18 cellular contexts compared by ENCODE assay signal in the genomic region with DNA sequence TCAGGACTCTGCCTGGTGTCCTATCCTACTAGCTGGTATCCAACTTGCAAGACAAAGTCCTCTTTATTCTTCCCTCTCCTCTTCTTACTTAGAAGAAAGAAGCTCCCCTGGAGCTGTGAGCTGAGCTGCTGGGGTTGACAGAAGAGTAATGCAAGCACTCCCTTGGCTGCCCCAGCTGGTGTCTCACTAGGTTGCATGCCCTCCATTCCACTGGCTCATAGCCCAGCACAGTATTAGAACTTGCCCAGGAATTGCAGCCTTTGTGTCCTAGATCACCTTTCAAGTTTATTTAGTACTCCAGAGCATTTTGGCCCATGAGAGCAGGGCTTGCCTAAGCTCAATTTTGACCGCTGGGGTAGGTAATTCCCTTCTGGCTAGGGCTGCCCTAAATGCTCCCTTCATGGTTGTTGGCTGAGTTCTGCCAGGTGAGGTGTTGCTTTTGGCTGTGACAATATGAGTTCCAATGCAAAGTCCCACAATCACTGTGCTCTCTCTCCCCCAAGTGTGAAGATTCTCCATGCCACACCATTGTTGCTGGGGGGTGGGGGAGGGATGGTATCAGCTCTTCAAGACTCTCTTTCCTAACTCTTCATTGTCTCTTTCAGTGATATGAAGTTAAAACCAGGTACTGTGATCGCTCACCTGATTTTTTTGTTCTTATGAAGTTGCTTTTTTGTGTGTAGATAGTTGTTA.
DNase-seq lines count a peak whose midpoint lies in the region; ATAC-seq and TF ChIP-seq lines count a peak whose summit lies in the region.
"Had no signal": no experiment of that assay in that cellular context is flagged by ENCODE, and none has a peak within 500 bp of the region (broad histone marks: within the 10 kb centered on the region; RNA-seq: fewer than 3 reads in every experiment).

No MANE protein-coding gene starts in this region.

- TF ChIP-seq CTCF in WTC11 (IDR thresholded peaks at IDR 0.05): no peak
- no peak for TF ChIP-seq CTCF in foreskin fibroblast (IDR thresholded peaks at IDR 0.05; ENCODE audit: low read depth, low read length)
- TF ChIP-seq CTCF in suprapubic skin (IDR thresholded peaks at IDR 0.05): no peak

- H3K27ac ChIP-seq in suprapubic skin: no peak overlapping the region
- H3K27ac ChIP-seq: C4-2B, Peyer's patch, testis had no signal

- peaks cover 4% of the 10 kb centered on the region for H3K4me1 Mint-ChIP-seq in WTC11
- H3K4me1 Mint-ChIP-seq: activated CD4-positive, alpha-beta memory T cell treated with anti-CD3 and anti-CD28 coated beads, Interleukin-2, amount 10 ng/mL, durations not matched to agents 7 days and 5 days; naive B cell had no signal

- POLR2A ChIA-PET in WTC11 (lab: Charles Lee): no interaction called here

- no peak overlapping the region for H3K27ac Mint-ChIP-seq in WTC11
- H3K27ac Mint-ChIP-seq: activated CD4-positive, alpha-beta memory T cell treated with anti-CD3 and anti-CD28 coated beads, Interleukin-2, amount 10 ng/mL, durations not matched to agents 7 days and 5 days; activated T-helper 1 cell treated with anti-CD3 and anti-CD28 coated beads, Interleukin-12 subunit alpha, Interleukin-12 subunit beta, Interleukin-2, Interleukin-4 antibody, amounts not matched to agents 30 ng/mL and 10 ng/mL and 1 ng/mL, durations not matched to agents 14 hours and 24 hours and 36 hours; naive B cell had no signal

- H3K4me1 ChIP-seq in suprapubic skin: peaks cover 6% of the 10 kb centered on the region
- H3K4me1 ChIP-seq: Peyer's patch, testis had no signal

- H3K9me3 Mint-ChIP-seq in WTC11: peaks cover 4% of the 10 kb centered on the region; the same call in 1 of the 2 replicates
- H3K9me3 Mint-ChIP-seq: activated CD4-positive, alpha-beta memory T cell treated with anti-CD3 and anti-CD28 coated beads, Interleukin-2, amount 10 ng/mL, durations not matched to agents 7 days and 5 days; activated T-helper 1 cell treated with anti-CD3 and anti-CD28 coated beads, Interleukin-12 subunit alpha, Interleukin-12 subunit beta, Interleukin-2, Interleukin-4 antibody, amounts not matched to agents 30 ng/mL and 10 ng/mL and 1 ng/mL, durations not matched to agents 14 hours and 24 hours and 36 hours had no signal

- DNase-seq in ELF-1 (ENCODE audit: low read depth, low spot score) (peak; percentile 3), WTC11 (ENCODE audit: low spot score) (no peak), foreskin fibroblast (peak; percentile 39 to 78), pons (ENCODE audit: low spot score) (peak; percentile 11), suprapubic skin (ENCODE audit: low spot score in 2 of 2) (no peak), DMS53 treated with DMSO at 0.1 percent for 48 hours (lab: John Stamatoyannopoulos, UW; ENCODE audit: unreplicated experiment) (no peak)
- DNase-seq in activated CD4-positive, alpha-beta T cell treated with anti-CD3 and anti-CD28 coated beads for 4 hours: no peak
- DNase-seq: activated CD4-positive, alpha-beta memory T cell treated with anti-CD3 and anti-CD28 coated beads, Interleukin-2, amount 10 ng/mL, durations not matched to agents 7 days and 5 days; amniotic stem cell; DND-41; GOT3; naive B cell; NCI-H774; Peyer's patch; testis had no signal

- TF ChIP-seq EP300 in suprapubic skin (IDR thresholded peaks at IDR 0.05): no peak

- H3K36me3 ChIP-seq in suprapubic skin: no peaks in the 10 kb centered on the region
- H3K36me3 ChIP-seq: Peyer's patch had no signal

- CTCF ChIA-PET in WTC11 (lab: Charles Lee): interaction anchor here (1.0 kb wide), 1 partner anchor 859 kb away, joined by 4 read pairs; no protein-coding TSS in a partner anchor

- ATAC-seq in WTC11 (no peak; the same call in 1 of the 2 replicates), SK-N-SH treated with all-trans-retinoic acid at 6 μM for 48 hours (no peak)

- 63% methylated on average over 2 of the region's 2 CpGs for WGBS in suprapubic skin

- H3K4me3 ChIP-seq in foreskin fibroblast (ENCODE audit: low read depth in 1 of 2, low read length in 2 of 2) (no peak overlapping the region), suprapubic skin (no peak overlapping the region)
- H3K4me3 ChIP-seq: Peyer's patch, testis had no signal

- H3K36me3 Mint-ChIP-seq in WTC11: no peaks in the 10 kb centered on the region
- H3K36me3 Mint-ChIP-seq: naive B cell had no signal

- H3K4me3 Mint-ChIP-seq in WTC11: no peak overlapping the region
- H3K4me3 Mint-ChIP-seq: activated CD4-positive, alpha-beta memory T cell treated with anti-CD3 and anti-CD28 coated beads, Interleukin-2, amount 10 ng/mL, durations not matched to agents 7 days and 5 days; activated T-helper 1 cell treated with anti-CD3 and anti-CD28 coated beads, Interleukin-12 subunit alpha, Interleukin-12 subunit beta, Interleukin-2, Interleukin-4 antibody, amounts not matched to agents 30 ng/mL and 10 ng/mL and 1 ng/mL, durations not matched to agents 14 hours and 24 hours and 36 hours; naive B cell had no signal

- no peak for TF ChIP-seq POLR2A in suprapubic skin (IDR thresholded peaks at IDR 0.05)

- H3K27me3 Mint-ChIP-seq in WTC11 (ENCODE audit: low read depth): no peaks in the 10 kb centered on the region; the same call in 1 of the 2 replicates
- H3K27me3 Mint-ChIP-seq: activated CD4-positive, alpha-beta memory T cell treated with anti-CD3 and anti-CD28 coated beads, Interleukin-2, amount 10 ng/mL, durations not matched to agents 7 days and 5 days; naive B cell had no signal

- H3K27me3 ChIP-seq in suprapubic skin: no peaks in the 10 kb centered on the region
- H3K27me3 ChIP-seq: Peyer's patch, testis had no signal

- no peaks in the 10 kb centered on the region for H3K9me3 ChIP-seq in suprapubic skin
- H3K9me3 ChIP-seq: Peyer's patch, testis had no signal

TF ChIP-seq in WTC11, 78 proteins besides CTCF, POLR2A, EP300 and RAD21:
- TF ChIP-seq NFE2L1 (CRISPR knock-in tag; IDR thresholded peaks at IDR 0.05) (no peak), PRRX2 (CRISPR knock-in tag; IDR thresholded peaks at IDR 0.05) (no peak), ZSCAN18 (CRISPR knock-in tag; IDR thresholded peaks at IDR 0.05) (no peak), RELA (CRISPR knock-in tag; IDR thresholded peaks at IDR 0.05; ENCODE audit: borderline replicate concordance) (no peak), ZNF423 (CRISPR knock-in tag; IDR thresholded peaks at IDR 0.05) (peak; percentile 45; the same call in 1 of the 2 replicates), JUN (CRISPR knock-in tag; IDR thresholded peaks at IDR 0.05) (no peak), ATF1 (CRISPR knock-in tag; IDR thresholded peaks at IDR 0.05) (no peak)
- TF ChIP-seq, protein P1, sequence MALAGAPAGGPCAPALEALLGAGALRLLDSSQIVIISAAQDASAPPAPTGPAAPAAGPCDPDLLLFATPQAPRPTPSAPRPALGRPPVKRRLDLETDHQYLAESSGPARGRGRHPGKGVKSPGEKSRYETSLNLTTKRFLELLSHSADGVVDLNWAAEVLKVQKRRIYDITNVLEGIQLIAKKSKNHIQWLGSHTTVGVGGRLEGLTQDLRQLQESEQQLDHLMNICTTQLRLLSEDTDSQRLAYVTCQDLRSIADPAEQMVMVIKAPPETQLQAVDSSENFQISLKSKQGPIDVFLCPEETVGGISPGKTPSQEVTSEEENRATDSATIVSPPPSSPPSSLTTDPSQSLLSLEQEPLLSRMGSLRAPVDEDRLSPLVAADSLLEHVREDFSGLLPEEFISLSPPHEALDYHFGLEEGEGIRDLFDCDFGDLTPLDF (CRISPR knock-in tag; IDR thresholded peaks at IDR 0.05): no peak

TF ChIP-seq in SK-N-SH treated with all-trans-retinoic acid at 6 μM for 48 hours, 23 proteins besides CTCF, POLR2A, EP300 and RAD21 (continues in another document):
- TF ChIP-seq, protein P2, sequence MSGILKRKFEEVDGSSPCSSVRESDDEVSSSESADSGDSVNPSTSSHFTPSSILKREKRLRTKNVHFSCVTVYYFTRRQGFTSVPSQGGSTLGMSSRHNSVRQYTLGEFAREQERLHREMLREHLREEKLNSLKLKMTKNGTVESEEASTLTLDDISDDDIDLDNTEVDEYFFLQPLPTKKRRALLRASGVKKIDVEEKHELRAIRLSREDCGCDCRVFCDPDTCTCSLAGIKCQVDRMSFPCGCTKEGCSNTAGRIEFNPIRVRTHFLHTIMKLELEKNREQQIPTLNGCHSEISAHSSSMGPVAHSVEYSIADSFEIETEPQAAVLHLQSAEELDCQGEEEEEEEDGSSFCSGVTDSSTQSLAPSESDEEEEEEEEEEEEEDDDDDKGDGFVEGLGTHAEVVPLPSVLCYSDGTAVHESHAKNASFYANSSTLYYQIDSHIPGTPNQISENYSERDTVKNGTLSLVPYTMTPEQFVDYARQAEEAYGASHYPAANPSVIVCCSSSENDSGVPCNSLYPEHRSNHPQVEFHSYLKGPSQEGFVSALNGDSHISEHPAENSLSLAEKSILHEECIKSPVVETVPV (CRISPR knock-in tag; IDR thresholded peaks at IDR 0.05): no peak
- TF ChIP-seq GLIS3 (CRISPR knock-in tag; IDR thresholded peaks at IDR 0.05): no peak
- TF ChIP-seq CSDC2 (CRISPR knock-in tag; IDR thresholded peaks at IDR 0.05): no peak
- TF ChIP-seq ARNTL (CRISPR knock-in tag; IDR thresholded peaks at IDR 0.05; ENCODE audit: borderline replicate concordance, low read depth): no peak
- no peak for TF ChIP-seq PATZ1 (CRISPR knock-in tag; IDR thresholded peaks at IDR 0.05; ENCODE audit: borderline replicate concordance)
- no peak for TF ChIP-seq ZNF8 (CRISPR knock-in tag; IDR thresholded peaks at IDR 0.05)
- TF ChIP-seq ESRRG (CRISPR knock-in tag; IDR thresholded peaks at IDR 0.05): no peak

Comparison
In these comparisons a context has a peak if more than half of its experiments do, and no peak if none do; other contexts are left out.
1. DNase-seq: peak in ELF-1 (single experiment), foreskin fibroblast (2 of 2) and pons (single experiment); none in WTC11 (single experiment), activated CD4-positive, alpha-beta T cell treated with anti-CD3 and anti-CD28 coated beads for 4 hours (0 of 2), suprapubic skin (0 of 2) and DMS53 treated with DMSO at 0.1 percent for 48 hours (single experiment).